13 cellular contexts compared by ENCODE assay signal in the genomic region with DNA sequence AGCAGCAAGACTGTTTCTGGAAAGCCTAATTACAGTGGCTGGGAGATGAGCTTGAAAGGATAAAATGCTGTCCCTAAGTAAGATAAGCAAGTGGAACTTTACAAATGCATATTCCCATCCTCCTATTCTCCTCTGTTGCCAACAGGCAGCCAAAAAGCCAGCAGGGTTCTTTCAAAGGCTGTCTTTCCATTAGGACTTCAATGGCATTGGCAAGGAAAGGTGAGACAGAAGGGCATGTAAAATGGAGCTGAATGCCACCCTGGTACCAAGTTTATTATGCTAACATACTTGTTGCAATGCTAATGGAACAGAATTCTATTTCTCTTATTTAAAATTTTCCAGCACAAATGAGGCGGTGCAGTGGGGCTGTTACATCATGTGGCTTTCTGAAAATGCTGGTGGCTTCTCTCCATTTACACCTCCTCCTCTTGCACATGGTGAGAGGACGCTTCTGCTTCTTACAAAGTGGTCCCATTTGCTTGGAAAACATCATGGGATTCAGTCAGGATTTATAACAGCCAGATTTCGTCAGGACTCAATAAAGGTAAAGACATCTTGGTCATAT.
DNase-seq lines count a peak whose midpoint lies in the region; TF ChIP-seq lines count a peak whose summit lies in the region.
"Had no signal": no experiment of that assay in that cellular context is flagged by ENCODE, and none has a peak within 500 bp of the region (broad histone marks: within the 10 kb centered on the region; RNA-seq: fewer than 3 reads in every experiment).

No MANE protein-coding gene starts in this region.

- DNase-seq in cerebellar cortex (ENCODE audit: low spot score) (peak; percentile 95), dorsolateral prefrontal cortex (peak in 3 of 10 donors; percentile 34 to 56 (median 40)), superior temporal gyrus (ENCODE audit: extremely low spot score) (peak; percentile 57), LoVo (ENCODE audit: low spot score) (no peak), mucosa of gallbladder (ENCODE audit: low spot score) (no peak), NCI-H2107 treated with DMSO at 0.1 percent for 48 hours (lab: John Stamatoyannopoulos, UW; ENCODE audit: unreplicated experiment) (no peak)
- DNase-seq: ACHN; Caco-2; CD4-positive, alpha-beta T cell; GDM1; H9 had no signal

- peak overlapping the region in 32 of 59 donors; percentile 8 to 77 (median 48) for H3K27ac ChIP-seq in dorsolateral prefrontal cortex
- H3K27ac ChIP-seq: C4-2B had no signal

- H3K4me3 ChIP-seq in dorsolateral prefrontal cortex, result no peak overlapping the region
- H3K4me3 ChIP-seq: GM23338 had no signal

- no peaks in the 10 kb centered on the region for H3K27me3 ChIP-seq in dorsolateral prefrontal cortex

- TF ChIP-seq CTCF in dorsolateral prefrontal cortex (IDR thresholded peaks at IDR 0.05 in 54 of 56, conservative IDR thresholded peaks at IDR 0.05 in 2 of 56; ENCODE audit: low read depth in 1 of 56, partially characterized antibody in 56 of 56), result no peak

- intact Hi-C loops in dorsolateral prefrontal cortex (cut with DNase I), result loop anchor here in 1 of 2 donors (1.0 kb wide), 1 partner anchor 22 kb away; no protein-coding TSS in a partner anchor

Comparison
In these comparisons a context has a peak if more than half of its experiments do, and no peak if none do; other contexts are left out.
1. DNase-seq: peak in cerebellar cortex (single experiment) and superior temporal gyrus (single experiment); none in LoVo (single experiment), mucosa of gallbladder (single experiment) and NCI-H2107 treated with DMSO at 0.1 percent for 48 hours (single experiment).